Comparison of ENCODE assay signal across 1 cellular context in the genomic region with DNA sequence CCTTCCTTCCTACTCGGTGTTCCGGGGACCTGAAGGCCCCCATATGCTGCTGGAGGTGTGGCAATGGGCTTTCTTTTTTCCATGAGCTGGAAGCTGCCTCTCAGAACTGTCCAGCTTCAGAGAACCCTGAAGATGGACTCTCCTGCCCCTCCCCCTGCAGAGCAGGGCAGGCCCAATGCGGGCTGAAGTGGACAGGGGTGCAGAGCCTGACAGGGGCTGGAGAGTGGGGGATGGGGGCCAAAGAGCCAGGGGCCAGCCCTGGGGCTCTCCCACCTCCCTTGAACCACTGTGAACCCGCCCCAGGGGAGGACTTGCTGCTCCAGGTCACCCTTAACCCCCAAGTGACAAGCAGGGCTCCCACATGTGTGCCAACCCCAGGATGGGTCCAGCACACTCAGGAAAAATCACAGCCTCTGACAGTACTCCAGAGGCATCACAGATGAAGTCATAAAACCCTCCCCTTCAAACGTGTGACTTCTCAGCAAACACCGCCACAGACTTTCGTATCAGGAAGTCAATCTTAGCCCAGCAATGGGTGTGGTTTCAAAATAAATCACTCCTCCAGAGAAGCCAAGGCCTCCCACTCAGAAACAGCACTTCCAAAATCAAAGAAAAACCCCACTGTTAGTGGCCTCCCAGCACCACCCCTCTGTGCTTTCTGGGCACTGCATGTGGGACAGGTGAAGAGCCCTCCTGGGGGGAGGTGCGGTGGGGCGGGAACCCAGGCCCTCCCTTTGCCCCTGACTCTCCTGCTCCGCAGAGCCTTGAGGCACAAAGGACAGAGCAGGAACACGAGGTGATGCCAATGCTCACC.
A peak's percentile ranks its signal among the peaks of the same experiment; 100 is the strongest.
TF ChIP-seq lines count a peak whose summit lies in the region.

No MANE protein-coding gene starts in this region.

TF ChIP-seq in K562, 482 proteins besides CTCF, POLR2A, EP300 and RAD21 (continued from another document and continues in another):
- TF ChIP-seq EP400 (IDR thresholded peaks at IDR 0.05) (no peak), BRD9 (IDR thresholded peaks at IDR 0.05; ENCODE audit: low read depth, partially characterized antibody) (no peak), DDX20 (tag; IDR thresholded peaks at IDR 0.05; ENCODE audit: low read depth) (no peak), PKNOX1 (IDR thresholded peaks at IDR 0.05) (peak; percentile 78), TRIM24 (IDR thresholded peaks at IDR 0.05) (no peak), ATF1 (CRISPR knock-in tag; IDR thresholded peaks at IDR 0.05) (no peak), ATF1 (tag; IDR thresholded peaks at IDR 0.05) (peak; percentile 57), ZBTB26 (CRISPR knock-in tag; IDR thresholded peaks at IDR 0.05) (no peak), STAG1 (CRISPR knock-in tag; IDR thresholded peaks at IDR 0.05; ENCODE audit: borderline replicate concordance) (no peak), PTRF (tag; IDR thresholded peaks at IDR 0.05) (no peak), C11orf30 (IDR thresholded peaks at IDR 0.05; ENCODE audit: low read depth) (no peak), ELF1 (tag; IDR thresholded peaks at IDR 0.05) (peak; percentile 37; the same call in 1 of the 2 replicates), FOXP1 (CRISPR knock-in tag; IDR thresholded peaks at IDR 0.05) (no peak), RCOR1 (IDR thresholded peaks at IDR 0.05; ENCODE audit: borderline replicate concordance in 1 of 2, low read depth in 2 of 2, low read length in 2 of 2) (peak; percentile 75 to 99; a peak in 3 of 4 replicates), SIX5 (IDR thresholded peaks at IDR 0.05; ENCODE audit: borderline replicate concordance in 1 of 2, insufficient read depth in 1 of 2, low read depth in 1 of 2, low read length in 2 of 2) (no peak), E2F3 (CRISPR knock-in tag; IDR thresholded peaks at IDR 0.05) (no peak), MTA3 (IDR thresholded peaks at IDR 0.05; ENCODE audit: borderline replicate concordance) (no peak), DPF2 (IDR thresholded peaks at IDR 0.05) (no peak), MITF (IDR thresholded peaks at IDR 0.05) (no peak), ZBTB11 (CRISPR knock-in tag; IDR thresholded peaks at IDR 0.05) (no peak), PRDM10 (IDR thresholded peaks at IDR 0.05; ENCODE audit: partially characterized antibody) (peak; percentile 82), NFATC3 (IDR thresholded peaks at IDR 0.05) (no peak), ZNF184 (CRISPR knock-in tag; IDR thresholded peaks at IDR 0.05) (no peak), DNMT1 (IDR thresholded peaks at IDR 0.05) (no peak), PHB (CRISPR knock-in tag; IDR thresholded peaks at IDR 0.05) (no peak)
- TF ChIP-seq, protein P1, sequence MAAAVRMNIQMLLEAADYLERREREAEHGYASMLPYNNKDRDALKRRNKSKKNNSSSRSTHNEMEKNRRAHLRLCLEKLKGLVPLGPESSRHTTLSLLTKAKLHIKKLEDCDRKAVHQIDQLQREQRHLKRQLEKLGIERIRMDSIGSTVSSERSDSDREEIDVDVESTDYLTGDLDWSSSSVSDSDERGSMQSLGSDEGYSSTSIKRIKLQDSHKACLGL (CRISPR knock-in tag; IDR thresholded peaks at IDR 0.05; ENCODE audit: borderline replicate concordance, poor library complexity, severe bottlenecking), result no peak
- TF ChIP-seq, protein P2, sequence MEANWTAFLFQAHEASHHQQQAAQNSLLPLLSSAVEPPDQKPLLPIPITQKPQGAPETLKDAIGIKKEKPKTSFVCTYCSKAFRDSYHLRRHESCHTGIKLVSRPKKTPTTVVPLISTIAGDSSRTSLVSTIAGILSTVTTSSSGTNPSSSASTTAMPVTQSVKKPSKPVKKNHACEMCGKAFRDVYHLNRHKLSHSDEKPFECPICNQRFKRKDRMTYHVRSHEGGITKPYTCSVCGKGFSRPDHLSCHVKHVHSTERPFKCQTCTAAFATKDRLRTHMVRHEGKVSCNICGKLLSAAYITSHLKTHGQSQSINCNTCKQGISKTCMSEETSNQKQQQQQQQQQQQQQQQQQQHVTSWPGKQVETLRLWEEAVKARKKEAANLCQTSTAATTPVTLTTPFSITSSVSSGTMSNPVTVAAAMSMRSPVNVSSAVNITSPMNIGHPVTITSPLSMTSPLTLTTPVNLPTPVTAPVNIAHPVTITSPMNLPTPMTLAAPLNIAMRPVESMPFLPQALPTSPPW (CRISPR knock-in tag; IDR thresholded peaks at IDR 0.05), result peak; percentile 29; the same call in 1 of the 2 replicates
- TF ChIP-seq, protein P3, sequence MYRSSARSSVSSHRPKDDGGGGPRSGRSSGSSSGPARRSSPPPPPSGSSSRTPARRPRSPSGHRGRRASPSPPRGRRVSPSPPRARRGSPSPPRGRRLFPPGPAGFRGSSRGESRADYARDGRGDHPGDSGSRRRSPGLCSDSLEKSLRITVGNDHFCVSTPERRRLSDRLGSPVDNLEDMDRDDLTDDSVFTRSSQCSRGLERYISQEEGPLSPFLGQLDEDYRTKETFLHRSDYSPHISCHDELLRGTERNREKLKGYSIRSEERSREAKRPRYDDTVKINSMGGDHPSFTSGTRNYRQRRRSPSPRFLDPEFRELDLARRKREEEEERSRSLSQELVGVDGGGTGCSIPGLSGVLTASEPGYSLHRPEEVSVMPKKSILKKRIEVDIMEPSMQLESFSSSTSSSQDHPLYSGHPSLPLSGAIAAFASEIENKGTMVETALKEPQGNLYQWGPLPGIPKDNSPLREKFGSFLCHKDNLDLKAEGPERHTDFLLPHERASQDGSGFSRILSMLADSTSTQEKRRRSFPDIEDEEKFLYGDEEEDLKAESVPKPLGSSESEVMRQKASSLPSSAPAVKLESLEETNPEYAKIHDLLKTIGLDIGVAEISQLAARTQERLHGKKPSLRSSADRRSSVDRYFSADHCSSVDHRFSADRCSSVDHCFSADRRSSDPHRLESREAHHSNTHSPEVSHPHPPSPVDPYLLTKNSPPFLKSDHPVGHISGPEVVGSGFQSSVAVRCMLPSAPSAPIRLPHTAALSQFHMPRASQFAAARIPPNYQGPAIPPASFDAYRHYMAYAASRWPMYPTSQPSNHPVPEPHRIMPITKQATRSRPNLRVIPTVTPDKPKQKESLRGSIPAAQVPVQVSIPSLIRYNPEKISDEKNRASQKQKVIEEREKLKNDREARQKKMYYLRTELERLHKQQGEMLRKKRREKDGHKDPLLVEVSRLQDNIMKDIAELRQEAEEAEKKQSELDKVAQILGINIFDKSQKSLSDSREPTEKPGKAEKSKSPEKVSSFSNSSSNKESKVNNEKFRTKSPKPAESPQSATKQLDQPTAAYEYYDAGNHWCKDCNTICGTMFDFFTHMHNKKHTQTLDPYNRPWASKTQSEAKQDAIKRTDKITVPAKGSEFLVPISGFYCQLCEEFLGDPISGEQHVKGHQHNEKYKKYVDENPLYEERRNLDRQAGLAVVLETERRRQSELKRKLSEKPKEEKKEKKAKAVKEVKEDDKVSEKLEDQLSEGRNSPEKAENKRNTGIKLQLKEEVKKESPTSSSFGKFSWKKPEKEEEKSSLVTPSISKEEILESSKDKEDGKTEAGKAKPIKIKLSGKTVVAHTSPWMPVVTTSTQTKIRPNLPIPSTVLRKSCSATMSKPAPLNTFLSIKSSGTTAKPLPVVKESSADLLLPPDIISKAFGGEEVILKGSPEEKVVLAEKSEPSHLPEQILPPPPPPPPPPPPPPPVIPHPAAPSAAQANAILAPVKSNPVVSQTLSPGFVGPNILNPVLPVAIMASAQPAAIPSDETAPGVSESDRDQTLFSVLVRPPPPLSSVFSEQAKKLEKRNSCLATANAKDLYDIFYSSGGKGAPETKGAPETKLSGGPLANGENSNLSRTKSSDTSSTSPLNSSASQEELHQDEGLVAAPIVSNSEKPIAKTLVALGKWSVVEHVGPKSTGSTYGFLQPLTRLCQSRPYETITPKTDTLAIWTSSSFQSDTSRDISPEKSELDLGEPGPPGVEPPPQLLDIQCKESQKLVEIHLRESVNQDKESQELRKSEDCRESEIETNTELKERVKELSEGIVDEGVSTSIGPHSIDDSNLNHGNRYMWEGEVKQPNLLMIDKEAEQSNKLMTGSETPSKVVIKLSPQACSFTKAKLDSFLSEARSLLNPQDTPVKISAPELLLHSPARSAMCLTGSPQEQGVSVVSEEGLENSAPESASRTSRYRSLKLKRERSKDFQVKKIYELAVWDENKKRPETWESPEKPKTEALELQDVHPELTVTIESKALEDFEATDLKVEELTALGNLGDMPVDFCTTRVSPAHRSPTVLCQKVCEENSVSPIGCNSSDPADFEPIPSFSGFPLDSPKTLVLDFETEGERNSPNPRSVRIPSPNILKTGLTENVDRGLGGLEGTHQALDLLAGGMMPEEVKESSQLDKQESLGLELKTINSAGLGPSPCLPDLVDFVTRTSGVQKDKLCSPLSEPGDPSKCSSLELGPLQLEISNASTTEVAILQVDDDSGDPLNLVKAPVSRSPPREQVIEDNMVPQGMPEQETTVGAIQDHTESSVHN (IDR thresholded peaks at IDR 0.05; ENCODE audit: borderline replicate concordance in 1 of 2, low read depth in 1 of 2), result no peak
- TF ChIP-seq, protein P4, sequence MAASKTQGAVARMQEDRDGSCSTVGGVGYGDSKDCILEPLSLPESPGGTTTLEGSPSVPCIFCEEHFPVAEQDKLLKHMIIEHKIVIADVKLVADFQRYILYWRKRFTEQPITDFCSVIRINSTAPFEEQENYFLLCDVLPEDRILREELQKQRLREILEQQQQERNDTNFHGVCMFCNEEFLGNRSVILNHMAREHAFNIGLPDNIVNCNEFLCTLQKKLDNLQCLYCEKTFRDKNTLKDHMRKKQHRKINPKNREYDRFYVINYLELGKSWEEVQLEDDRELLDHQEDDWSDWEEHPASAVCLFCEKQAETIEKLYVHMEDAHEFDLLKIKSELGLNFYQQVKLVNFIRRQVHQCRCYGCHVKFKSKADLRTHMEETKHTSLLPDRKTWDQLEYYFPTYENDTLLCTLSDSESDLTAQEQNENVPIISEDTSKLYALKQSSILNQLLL (CRISPR knock-in tag; IDR thresholded peaks at IDR 0.05; ENCODE audit: borderline replicate concordance), result no peak
